Comparison of ENCODE assay signal across 12 cellular contexts in genomic region chr1:1151306-1151705, GRCh38. TPM values are rescaled to one million over a fixed set of nuclear protein-coding genes. Genes with fewer than 3 reads are reported as not detected.
"Had no signal": no experiment of that assay in that cellular context is flagged by ENCODE, and none has a peak within 500 bp of the region (broad histone marks: within the 10 kb centered on the region; RNA-seq: fewer than 3 reads in every experiment).

No MANE protein-coding gene starts in this region.

- H3K4me3 ChIP-seq: GM23248, HAP-1 had no signal

- H2AFZ ChIP-seq: GM23248 had no signal

- ATAC-seq: HCT116 had no signal

- H3K4me3 Mint-ChIP-seq: HFFc6 had no signal

- H3K4me2 ChIP-seq: KMS-11 had no signal

- H3K9me3 ChIP-seq: HAP-1 had no signal

- H3K36me3 ChIP-seq: HAP-1 had no signal

- H3K27ac Mint-ChIP-seq: HFFc6 had no signal

- DNase-seq: GM23248, GOT3, H7, HFFc6, IMR-90, KBM-7 had no signal

- H3K27ac ChIP-seq: GM23248, HL-60, KMS-11 had no signal

- H3K9ac ChIP-seq: GM23248, KMS-11 had no signal

RNA-seq across cellular contexts. Expression of gene TTLL10, which starts 22.4 kb away (rescaled TPM):
- total RNA-seq: GM23248, H4, H7, HFFc6, HT1080, IMR-90 had no signal
- polyA plus RNA-seq: GM23248, IMR-90 had no signal

RNA-seq across cellular contexts. Expression of gene TNFRSF18, which starts 55.1 kb away (rescaled TPM):
- total RNA-seq: GM23248, H4, H7, HFFc6, HT1080 had no signal
- polyA plus RNA-seq: GM23248 had no signal
